1 cellular context compared by ENCODE assay signal in genomic region chr12:46559311-46559710, GRCh38.
TF ChIP-seq lines count a peak whose summit lies in the region.

No MANE protein-coding gene starts in this region.

TF ChIP-seq in IMR-90, 13 proteins besides CTCF, POLR2A, EP300 and RAD21:
- TF ChIP-seq, protein P1, sequence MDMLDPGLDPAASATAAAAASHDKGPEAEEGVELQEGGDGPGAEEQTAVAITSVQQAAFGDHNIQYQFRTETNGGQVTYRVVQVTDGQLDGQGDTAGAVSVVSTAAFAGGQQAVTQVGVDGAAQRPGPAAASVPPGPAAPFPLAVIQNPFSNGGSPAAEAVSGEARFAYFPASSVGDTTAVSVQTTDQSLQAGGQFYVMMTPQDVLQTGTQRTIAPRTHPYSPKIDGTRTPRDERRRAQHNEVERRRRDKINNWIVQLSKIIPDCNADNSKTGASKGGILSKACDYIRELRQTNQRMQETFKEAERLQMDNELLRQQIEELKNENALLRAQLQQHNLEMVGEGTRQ (IDR thresholded peaks at IDR 0.05; ENCODE audit: low read depth, low read length): no peak
- TF ChIP-seq ELK1 (IDR thresholded peaks at IDR 0.05; ENCODE audit: borderline replicate concordance, low read depth, low read length) (no peak), MXI1 (IDR thresholded peaks at IDR 0.05; ENCODE audit: borderline replicate concordance, low read depth, low read length) (no peak), NFE2L2 (IDR thresholded peaks at IDR 0.05; ENCODE audit: low read depth, low read length) (no peak), MAFK (IDR thresholded peaks at IDR 0.05; ENCODE audit: low read depth, low read length) (no peak), SMC3 (IDR thresholded peaks at IDR 0.05; ENCODE audit: low read depth, low read length) (no peak), FOS (IDR thresholded peaks at IDR 0.05; ENCODE audit: low read depth, low read length) (no peak), RCOR1 (IDR thresholded peaks at IDR 0.05; ENCODE audit: insufficient replicate concordance, low read length) (no peak), CHD1 (IDR thresholded peaks at IDR 0.05; ENCODE audit: low read depth, low read length) (no peak), CEBPB (IDR thresholded peaks at IDR 0.05; ENCODE audit: low read depth, low read length) (no peak), MAZ (IDR thresholded peaks at IDR 0.05; ENCODE audit: borderline replicate concordance, low read depth, low read length) (no peak), RFX5 (IDR thresholded peaks at IDR 0.05; ENCODE audit: low read depth, low read length) (no peak), BHLHE40 (IDR thresholded peaks at IDR 0.05; ENCODE audit: low read depth, low read length) (no peak)
